Comparison of ENCODE assay signal across 1 cellular context in the genomic region with DNA sequence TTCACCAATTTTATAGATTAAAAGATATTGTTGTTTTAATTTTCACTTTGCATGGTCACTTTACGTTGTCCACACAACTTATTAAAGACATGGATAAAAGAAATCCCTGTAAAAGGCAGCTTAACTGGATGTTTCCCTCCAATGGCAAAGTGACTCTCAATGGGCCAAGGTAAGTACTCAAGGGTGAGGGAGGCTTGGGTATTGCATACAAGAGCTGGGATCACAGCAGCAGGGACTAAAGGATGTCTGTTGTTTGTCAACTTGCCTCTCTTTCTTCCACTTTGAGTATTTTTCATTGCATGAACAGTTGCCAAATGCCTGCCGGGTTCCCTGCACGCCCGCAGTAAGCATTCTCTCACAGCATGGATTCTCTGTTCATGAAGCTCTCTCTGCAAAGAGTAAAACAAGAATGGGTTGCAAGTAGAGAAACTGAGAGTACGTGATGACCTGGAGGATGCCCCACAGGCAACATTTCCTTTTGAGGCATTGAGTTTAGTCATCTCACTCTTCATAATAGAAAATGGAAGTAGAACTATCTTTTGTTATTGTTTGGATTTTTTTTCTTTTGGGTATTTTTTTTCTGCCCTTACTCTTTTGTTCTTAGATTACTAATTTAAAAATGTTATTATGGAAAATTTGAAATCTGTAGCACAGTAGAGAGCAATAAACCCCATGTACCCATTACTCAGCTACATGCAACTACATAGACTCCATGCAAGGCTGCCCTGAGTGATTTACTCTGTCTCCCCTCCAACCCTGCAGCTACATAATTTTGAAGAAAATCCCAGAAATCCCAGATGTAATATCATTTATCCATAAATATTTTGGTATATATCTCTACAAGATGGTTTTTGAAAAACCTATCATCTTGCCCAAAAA.
TF ChIP-seq lines count a peak whose summit lies in the region.

No MANE protein-coding gene starts in this region.

TF ChIP-seq in GM12878, 131 proteins besides CTCF, POLR2A, EP300 and RAD21 (continued from another document and continues in another):
- TF ChIP-seq, protein P1, sequence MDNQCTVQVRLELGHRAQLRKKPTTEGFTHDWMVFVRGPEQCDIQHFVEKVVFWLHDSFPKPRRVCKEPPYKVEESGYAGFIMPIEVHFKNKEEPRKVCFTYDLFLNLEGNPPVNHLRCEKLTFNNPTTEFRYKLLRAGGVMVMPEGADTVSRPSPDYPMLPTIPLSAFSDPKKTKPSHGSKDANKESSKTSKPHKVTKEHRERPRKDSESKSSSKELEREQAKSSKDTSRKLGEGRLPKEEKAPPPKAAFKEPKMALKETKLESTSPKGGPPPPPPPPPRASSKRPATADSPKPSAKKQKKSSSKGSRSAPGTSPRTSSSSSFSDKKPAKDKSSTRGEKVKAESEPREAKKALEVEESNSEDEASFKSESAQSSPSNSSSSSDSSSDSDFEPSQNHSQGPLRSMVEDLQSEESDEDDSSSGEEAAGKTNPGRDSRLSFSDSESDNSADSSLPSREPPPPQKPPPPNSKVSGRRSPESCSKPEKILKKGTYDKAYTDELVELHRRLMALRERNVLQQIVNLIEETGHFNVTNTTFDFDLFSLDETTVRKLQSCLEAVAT (IDR thresholded peaks at IDR 0.05), result 0 out of 2 replicates have a peak, but pooled peaks have one; percentile 20
- no peak for TF ChIP-seq POLR2AphosphoS2 (IDR thresholded peaks at IDR 0.05; ENCODE audit: low read depth, low read length)
- TF ChIP-seq, protein P2, sequence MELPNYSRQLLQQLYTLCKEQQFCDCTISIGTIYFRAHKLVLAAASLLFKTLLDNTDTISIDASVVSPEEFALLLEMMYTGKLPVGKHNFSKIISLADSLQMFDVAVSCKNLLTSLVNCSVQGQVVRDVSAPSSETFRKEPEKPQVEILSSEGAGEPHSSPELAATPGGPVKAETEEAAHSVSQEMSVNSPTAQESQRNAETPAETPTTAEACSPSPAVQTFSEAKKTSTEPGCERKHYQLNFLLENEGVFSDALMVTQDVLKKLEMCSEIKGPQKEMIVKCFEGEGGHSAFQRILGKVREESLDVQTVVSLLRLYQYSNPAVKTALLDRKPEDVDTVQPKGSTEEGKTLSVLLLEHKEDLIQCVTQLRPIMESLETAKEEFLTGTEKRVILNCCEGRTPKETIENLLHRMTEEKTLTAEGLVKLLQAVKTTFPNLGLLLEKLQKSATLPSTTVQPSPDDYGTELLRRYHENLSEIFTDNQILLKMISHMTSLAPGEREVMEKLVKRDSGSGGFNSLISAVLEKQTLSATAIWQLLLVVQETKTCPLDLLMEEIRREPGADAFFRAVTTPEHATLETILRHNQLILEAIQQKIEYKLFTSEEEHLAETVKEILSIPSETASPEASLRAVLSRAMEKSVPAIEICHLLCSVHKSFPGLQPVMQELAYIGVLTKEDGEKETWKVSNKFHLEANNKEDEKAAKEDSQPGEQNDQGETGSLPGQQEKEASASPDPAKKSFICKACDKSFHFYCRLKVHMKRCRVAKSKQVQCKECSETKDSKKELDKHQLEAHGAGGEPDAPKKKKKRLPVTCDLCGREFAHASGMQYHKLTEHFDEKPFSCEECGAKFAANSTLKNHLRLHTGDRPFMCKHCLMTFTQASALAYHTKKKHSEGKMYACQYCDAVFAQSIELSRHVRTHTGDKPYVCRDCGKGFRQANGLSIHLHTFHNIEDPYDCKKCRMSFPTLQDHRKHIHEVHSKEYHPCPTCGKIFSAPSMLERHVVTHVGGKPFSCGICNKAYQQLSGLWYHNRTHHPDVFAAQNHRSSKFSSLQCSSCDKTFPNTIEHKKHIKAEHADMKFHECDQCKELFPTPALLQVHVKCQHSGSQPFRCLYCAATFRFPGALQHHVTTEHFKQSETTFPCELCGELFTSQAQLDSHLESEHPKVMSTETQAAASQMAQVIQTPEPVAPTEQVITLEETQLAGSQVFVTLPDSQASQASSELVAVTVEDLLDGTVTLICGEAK (IDR thresholded peaks at IDR 0.05; ENCODE audit: borderline replicate concordance), result no peak
- TF ChIP-seq, protein P3, sequence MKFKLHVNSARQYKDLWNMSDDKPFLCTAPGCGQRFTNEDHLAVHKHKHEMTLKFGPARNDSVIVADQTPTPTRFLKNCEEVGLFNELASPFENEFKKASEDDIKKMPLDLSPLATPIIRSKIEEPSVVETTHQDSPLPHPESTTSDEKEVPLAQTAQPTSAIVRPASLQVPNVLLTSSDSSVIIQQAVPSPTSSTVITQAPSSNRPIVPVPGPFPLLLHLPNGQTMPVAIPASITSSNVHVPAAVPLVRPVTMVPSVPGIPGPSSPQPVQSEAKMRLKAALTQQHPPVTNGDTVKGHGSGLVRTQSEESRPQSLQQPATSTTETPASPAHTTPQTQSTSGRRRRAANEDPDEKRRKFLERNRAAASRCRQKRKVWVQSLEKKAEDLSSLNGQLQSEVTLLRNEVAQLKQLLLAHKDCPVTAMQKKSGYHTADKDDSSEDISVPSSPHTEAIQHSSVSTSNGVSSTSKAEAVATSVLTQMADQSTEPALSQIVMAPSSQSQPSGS (IDR thresholded peaks at IDR 0.05; ENCODE audit: low read length), result peak; percentile 51; the same call in 1 of the 2 replicates
- TF ChIP-seq GATAD2B (conservative IDR thresholded peaks at IDR 0.05; ENCODE audit: low read depth), result no peak
- TF ChIP-seq LARP7 (IDR thresholded peaks at IDR 0.05), result no peak
- TF ChIP-seq BRCA1 (IDR thresholded peaks at IDR 0.05; ENCODE audit: low read depth, low read length), result no peak
- TF ChIP-seq, protein P4, sequence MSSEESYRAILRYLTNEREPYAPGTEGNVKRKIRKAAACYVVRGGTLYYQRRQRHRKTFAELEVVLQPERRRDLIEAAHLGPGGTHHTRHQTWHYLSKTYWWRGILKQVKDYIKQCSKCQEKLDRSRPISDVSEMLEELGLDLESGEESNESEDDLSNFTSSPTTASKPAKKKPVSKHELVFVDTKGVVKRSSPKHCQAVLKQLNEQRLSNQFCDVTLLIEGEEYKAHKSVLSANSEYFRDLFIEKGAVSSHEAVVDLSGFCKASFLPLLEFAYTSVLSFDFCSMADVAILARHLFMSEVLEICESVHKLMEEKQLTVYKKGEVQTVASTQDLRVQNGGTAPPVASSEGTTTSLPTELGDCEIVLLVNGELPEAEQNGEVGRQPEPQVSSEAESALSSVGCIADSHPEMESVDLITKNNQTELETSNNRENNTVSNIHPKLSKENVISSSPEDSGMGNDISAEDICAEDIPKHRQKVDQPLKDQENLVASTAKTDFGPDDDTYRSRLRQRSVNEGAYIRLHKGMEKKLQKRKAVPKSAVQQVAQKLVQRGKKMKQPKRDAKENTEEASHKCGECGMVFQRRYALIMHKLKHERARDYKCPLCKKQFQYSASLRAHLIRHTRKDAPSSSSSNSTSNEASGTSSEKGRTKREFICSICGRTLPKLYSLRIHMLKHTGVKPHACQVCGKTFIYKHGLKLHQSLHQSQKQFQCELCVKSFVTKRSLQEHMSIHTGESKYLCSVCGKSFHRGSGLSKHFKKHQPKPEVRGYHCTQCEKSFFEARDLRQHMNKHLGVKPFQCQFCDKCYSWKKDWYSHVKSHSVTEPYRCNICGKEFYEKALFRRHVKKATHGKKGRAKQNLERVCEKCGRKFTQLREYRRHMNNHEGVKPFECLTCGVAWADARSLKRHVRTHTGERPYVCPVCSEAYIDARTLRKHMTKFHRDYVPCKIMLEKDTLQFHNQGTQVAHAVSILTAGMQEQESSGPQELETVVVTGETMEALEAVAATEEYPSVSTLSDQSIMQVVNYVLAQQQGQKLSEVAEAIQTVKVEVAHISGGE (CRISPR knock-in tag; IDR thresholded peaks at IDR 0.05), result no peak
- no peak for TF ChIP-seq TAF1 (IDR thresholded peaks at IDR 0.05; ENCODE audit: borderline replicate concordance, low read depth, low read length)
- TF ChIP-seq, protein P5, sequence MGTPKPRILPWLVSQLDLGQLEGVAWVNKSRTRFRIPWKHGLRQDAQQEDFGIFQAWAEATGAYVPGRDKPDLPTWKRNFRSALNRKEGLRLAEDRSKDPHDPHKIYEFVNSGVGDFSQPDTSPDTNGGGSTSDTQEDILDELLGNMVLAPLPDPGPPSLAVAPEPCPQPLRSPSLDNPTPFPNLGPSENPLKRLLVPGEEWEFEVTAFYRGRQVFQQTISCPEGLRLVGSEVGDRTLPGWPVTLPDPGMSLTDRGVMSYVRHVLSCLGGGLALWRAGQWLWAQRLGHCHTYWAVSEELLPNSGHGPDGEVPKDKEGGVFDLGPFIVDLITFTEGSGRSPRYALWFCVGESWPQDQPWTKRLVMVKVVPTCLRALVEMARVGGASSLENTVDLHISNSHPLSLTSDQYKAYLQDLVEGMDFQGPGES (IDR thresholded peaks at IDR 0.05), result no peak
- no peak for TF ChIP-seq PML (IDR thresholded peaks at IDR 0.05; ENCODE audit: low read length)
- no peak for TF ChIP-seq ZZZ3 (IDR thresholded peaks at IDR 0.05; ENCODE audit: control insufficient read depth, insufficient read length, low read depth)
- TF ChIP-seq SUZ12 (IDR thresholded peaks at IDR 0.05; ENCODE audit: unreplicated experiment), result no peak
- no peak for TF ChIP-seq IKZF1 (conservative IDR thresholded peaks at IDR 0.05)
- TF ChIP-seq DPF2 (IDR thresholded peaks at IDR 0.05), result no peak
- TF ChIP-seq BCL11A (IDR thresholded peaks at IDR 0.05; ENCODE audit: low read depth, low read length), result no peak
- TF ChIP-seq NFYA (IDR thresholded peaks at IDR 0.05; ENCODE audit: borderline replicate concordance, low read depth, low read length), result no peak
- no peak for TF ChIP-seq MYC (IDR thresholded peaks at IDR 0.05; ENCODE audit: insufficient read depth, insufficient read length, insufficient replicate concordance, low read length, severe bottlenecking)
- TF ChIP-seq, protein P6, sequence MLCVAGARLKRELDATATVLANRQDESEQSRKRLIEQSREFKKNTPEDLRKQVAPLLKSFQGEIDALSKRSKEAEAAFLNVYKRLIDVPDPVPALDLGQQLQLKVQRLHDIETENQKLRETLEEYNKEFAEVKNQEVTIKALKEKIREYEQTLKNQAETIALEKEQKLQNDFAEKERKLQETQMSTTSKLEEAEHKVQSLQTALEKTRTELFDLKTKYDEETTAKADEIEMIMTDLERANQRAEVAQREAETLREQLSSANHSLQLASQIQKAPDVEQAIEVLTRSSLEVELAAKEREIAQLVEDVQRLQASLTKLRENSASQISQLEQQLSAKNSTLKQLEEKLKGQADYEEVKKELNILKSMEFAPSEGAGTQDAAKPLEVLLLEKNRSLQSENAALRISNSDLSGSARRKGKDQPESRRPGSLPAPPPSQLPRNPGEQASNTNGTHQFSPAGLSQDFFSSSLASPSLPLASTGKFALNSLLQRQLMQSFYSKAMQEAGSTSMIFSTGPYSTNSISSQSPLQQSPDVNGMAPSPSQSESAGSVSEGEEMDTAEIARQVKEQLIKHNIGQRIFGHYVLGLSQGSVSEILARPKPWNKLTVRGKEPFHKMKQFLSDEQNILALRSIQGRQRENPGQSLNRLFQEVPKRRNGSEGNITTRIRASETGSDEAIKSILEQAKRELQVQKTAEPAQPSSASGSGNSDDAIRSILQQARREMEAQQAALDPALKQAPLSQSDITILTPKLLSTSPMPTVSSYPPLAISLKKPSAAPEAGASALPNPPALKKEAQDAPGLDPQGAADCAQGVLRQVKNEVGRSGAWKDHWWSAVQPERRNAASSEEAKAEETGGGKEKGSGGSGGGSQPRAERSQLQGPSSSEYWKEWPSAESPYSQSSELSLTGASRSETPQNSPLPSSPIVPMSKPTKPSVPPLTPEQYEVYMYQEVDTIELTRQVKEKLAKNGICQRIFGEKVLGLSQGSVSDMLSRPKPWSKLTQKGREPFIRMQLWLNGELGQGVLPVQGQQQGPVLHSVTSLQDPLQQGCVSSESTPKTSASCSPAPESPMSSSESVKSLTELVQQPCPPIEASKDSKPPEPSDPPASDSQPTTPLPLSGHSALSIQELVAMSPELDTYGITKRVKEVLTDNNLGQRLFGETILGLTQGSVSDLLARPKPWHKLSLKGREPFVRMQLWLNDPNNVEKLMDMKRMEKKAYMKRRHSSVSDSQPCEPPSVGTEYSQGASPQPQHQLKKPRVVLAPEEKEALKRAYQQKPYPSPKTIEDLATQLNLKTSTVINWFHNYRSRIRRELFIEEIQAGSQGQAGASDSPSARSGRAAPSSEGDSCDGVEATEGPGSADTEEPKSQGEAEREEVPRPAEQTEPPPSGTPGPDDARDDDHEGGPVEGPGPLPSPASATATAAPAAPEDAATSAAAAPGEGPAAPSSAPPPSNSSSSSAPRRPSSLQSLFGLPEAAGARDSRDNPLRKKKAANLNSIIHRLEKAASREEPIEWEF (IDR thresholded peaks at IDR 0.05; ENCODE audit: insufficient replicate concordance, low read depth, low read length), result no peak
- TF ChIP-seq, protein P7, sequence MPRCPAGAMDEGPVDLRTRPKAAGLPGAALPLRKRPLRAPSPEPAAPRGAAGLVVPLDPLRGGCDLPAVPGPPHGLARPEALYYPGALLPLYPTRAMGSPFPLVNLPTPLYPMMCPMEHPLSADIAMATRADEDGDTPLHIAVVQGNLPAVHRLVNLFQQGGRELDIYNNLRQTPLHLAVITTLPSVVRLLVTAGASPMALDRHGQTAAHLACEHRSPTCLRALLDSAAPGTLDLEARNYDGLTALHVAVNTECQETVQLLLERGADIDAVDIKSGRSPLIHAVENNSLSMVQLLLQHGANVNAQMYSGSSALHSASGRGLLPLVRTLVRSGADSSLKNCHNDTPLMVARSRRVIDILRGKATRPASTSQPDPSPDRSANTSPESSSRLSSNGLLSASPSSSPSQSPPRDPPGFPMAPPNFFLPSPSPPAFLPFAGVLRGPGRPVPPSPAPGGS (IDR thresholded peaks at IDR 0.05; ENCODE audit: borderline replicate concordance, insufficient read depth, low read depth, low read length, poor library complexity, severe bottlenecking), result no peak
- no peak for TF ChIP-seq KDM1A (IDR thresholded peaks at IDR 0.05; ENCODE audit: borderline replicate concordance)
- TF ChIP-seq SREBF1 (IDR thresholded peaks at IDR 0.05; ENCODE audit: low read length), result no peak
- TF ChIP-seq MXI1 (IDR thresholded peaks at IDR 0.05; ENCODE audit: low read depth, low read length), result no peak
- no peak for TF ChIP-seq SMARCA5 (IDR thresholded peaks at IDR 0.05)
- no peak for TF ChIP-seq ZNF274 (IDR thresholded peaks at IDR 0.05; ENCODE audit: insufficient read depth, insufficient read length)
- TF ChIP-seq ATF7 (IDR thresholded peaks at IDR 0.05; ENCODE audit: low read depth), result peak; percentile 71
- TF ChIP-seq, protein P8, sequence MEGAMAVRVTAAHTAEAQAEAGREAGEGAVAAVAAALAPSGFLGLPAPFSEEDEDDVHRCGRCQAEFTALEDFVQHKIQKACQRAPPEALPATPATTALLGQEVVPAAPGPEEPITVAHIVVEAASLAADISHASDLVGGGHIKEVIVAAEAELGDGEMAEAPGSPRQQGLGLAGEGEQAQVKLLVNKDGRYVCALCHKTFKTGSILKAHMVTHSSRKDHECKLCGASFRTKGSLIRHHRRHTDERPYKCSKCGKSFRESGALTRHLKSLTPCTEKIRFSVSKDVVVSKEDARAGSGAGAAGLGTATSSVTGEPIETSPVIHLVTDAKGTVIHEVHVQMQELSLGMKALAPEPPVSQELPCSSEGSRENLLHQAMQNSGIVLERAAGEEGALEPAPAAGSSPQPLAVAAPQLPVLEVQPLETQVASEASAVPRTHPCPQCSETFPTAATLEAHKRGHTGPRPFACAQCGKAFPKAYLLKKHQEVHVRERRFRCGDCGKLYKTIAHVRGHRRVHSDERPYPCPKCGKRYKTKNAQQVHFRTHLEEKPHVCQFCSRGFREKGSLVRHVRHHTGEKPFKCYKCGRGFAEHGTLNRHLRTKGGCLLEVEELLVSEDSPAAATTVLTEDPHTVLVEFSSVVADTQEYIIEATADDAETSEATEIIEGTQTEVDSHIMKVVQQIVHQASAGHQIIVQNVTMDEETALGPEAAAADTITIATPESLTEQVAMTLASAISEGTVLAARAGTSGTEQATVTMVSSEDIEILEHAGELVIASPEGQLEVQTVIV (IDR thresholded peaks at IDR 0.05; ENCODE audit: borderline replicate concordance, partially characterized antibody), result no peak
- TF ChIP-seq HDAC6 (IDR thresholded peaks at IDR 0.05; ENCODE audit: unreplicated experiment), result no peak
- no peak for TF ChIP-seq TARDBP (IDR thresholded peaks at IDR 0.05; ENCODE audit: borderline replicate concordance)
- TF ChIP-seq BHLHE40 (IDR thresholded peaks at IDR 0.05; ENCODE audit: borderline replicate concordance in 1 of 2, low read depth in 2 of 2, low read length in 1 of 2), result no peak
- TF ChIP-seq SUPT20H (IDR thresholded peaks at IDR 0.05; ENCODE audit: borderline replicate concordance, control insufficient read depth, low read depth, low read length), result no peak
- TF ChIP-seq MEF2A (IDR thresholded peaks at IDR 0.05; ENCODE audit: insufficient read depth, low read depth, low read length), result peak; percentile 49; the same call in 1 of the 2 replicates
